8 cellular contexts compared by ENCODE assay signal in the genomic region with DNA sequence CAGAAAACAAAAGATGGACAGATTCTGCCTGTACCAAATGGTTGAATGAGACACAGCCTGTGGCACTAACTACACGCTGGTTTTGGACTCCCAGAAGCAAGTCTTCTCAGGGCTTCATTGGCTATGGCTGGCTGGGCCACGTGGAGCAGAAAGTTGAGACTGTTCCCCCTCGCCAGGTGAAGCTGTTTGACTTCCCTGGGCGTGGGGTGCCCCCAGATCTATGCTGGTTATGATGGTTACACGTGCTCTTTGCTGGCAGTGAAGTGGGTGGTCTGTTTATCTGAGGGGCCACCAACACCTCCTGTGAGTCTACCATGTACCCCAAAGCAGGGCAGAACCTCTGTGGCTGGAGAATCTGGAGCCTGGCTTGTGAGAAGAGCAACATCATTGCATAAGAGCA.
"Had no signal": no experiment of that assay in that cellular context is flagged by ENCODE, and none has a peak within 500 bp of the region (broad histone marks: within the 10 kb centered on the region; RNA-seq: fewer than 3 reads in every experiment).

No MANE protein-coding gene starts in this region.

- DNase-seq: GDM1, GF-D8 had no signal

- FAIRE-seq: G401.6, GM12878, GM12891, GM12892, GM18507, GM19239 had no signal

- ATAC-seq: GM12878 had no signal

- H3K4me3 ChIP-seq: GM12878 had no signal
